Comparison of ENCODE assay signal across 16 cellular contexts in the genomic region with DNA sequence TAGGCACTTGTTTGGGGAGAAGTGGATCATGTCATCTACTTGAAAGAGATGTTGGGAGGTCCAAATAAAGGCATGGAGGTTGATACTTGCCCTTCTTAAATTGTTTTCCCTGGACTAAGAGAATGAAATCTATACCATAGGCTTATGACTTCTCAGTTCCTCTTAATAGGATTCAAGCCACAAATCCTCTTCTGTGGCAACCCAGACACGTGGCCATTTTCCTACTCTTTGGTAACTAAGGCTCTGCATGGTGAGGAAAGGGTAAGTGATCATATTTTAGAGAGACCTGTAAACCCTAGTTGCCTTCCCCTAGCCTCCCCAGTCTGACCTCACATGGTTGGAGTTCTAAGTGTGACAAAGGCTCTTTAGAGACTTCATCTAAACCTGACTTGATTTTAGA.
DNase-seq lines count a peak whose midpoint lies in the region; ATAC-seq, FAIRE-seq and TF ChIP-seq lines count a peak whose summit lies in the region.
"Had no signal": no experiment of that assay in that cellular context is flagged by ENCODE, and none has a peak within 500 bp of the region (broad histone marks: within the 10 kb centered on the region; RNA-seq: fewer than 3 reads in every experiment).

No MANE protein-coding gene starts in this region.

- no peak overlapping the region for H3K4me3 ChIP-seq in gastroesophageal sphincter
- H3K4me3 ChIP-seq: cardiac muscle cell, gastrocnemius medialis had no signal

- H3K9me3 Mint-ChIP-seq in activated naive CD4-positive, alpha-beta T cell treated with anti-CD3 and anti-CD28 coated beads, Interleukin-2, amount 50 U/mL, for 24 hours, result peaks cover 19% of the 10 kb centered on the region
- peaks cover 15 to 28% of the 10 kb centered on the region in 2 donors for H3K9me3 Mint-ChIP-seq in activated naive CD4-positive, alpha-beta T cell treated with anti-CD3 and anti-CD28 coated beads, Interleukin-2, amount 50 U/mL, for 72 hours

- peaks cover 0 to 14% (median 0%) of the 10 kb centered on the region in 3 donors for H3K9me3 ChIP-seq in gastroesophageal sphincter
- H3K9me3 ChIP-seq: gastrocnemius medialis had no signal

- peak overlapping the region; percentile 11 to 61 (median 34) for H3K27ac ChIP-seq in gastroesophageal sphincter
- H3K27ac ChIP-seq: cardiac muscle cell had no signal

- TF ChIP-seq EP300 in gastroesophageal sphincter (IDR thresholded peaks at IDR 0.05), result no peak

- H3K4me1 ChIP-seq in gastroesophageal sphincter, result peaks cover 0 to 12% (median 8%) of the 10 kb centered on the region in 3 donors

- no peak for TF ChIP-seq CTCF in gastroesophageal sphincter (IDR thresholded peaks at IDR 0.05)

- H3K27me3 Mint-ChIP-seq in activated naive CD4-positive, alpha-beta T cell treated with anti-CD3 and anti-CD28 coated beads, Interleukin-2, amount 50 U/mL, for 24 hours, result no peaks in the 10 kb centered on the region

- peaks cover 19% of the 10 kb centered on the region for H3K36me3 Mint-ChIP-seq in activated naive CD4-positive, alpha-beta T cell treated with anti-CD3 and anti-CD28 coated beads, Interleukin-2, amount 50 U/mL, for 24 hours
- H3K36me3 Mint-ChIP-seq in activated naive CD4-positive, alpha-beta T cell treated with anti-CD3 and anti-CD28 coated beads, Interleukin-2, amount 50 U/mL, for 72 hours, result peaks cover 24% of the 10 kb centered on the region in 2 donors

- H3K4me1 Mint-ChIP-seq in activated naive CD4-positive, alpha-beta T cell treated with anti-CD3 and anti-CD28 coated beads, Interleukin-2, amount 50 U/mL, for 24 hours, result peaks cover 59% of the 10 kb centered on the region

- no peak for ATAC-seq in activated naive CD4-positive, alpha-beta T cell treated with anti-CD3 and anti-CD28 coated beads, Interleukin-2, amount 50 U/mL, for 72 hours
- ATAC-seq in gastroesophageal sphincter (no peak), HG03432 (IDR thresholded peaks at IDR 0.05; ENCODE audit: unreplicated experiment) (no peak), HG02981 (IDR thresholded peaks at IDR 0.05; ENCODE audit: unreplicated experiment) (no peak)
- ATAC-seq: gastrocnemius medialis, HCT116 had no signal

- no peaks in the 10 kb centered on the region for H3K27me3 ChIP-seq in gastroesophageal sphincter
- H3K27me3 ChIP-seq: cardiac muscle cell, gastrocnemius medialis, spleen had no signal

- no peak for DNase-seq in activated naive CD4-positive, alpha-beta T cell treated with anti-CD3 and anti-CD28 coated beads, Interleukin-2, amount 50 U/mL, for 72 hours (ENCODE audit: low spot score in 2 of 2)
- DNase-seq in OCI-M1 (lab: John Stamatoyannopoulos, UW) (peak; percentile 23), GM19239 (ENCODE audit: insufficient read length, low spot score) (no peak), cerebellar cortex (ENCODE audit: low spot score) (no peak)
- DNase-seq: activated gamma-delta T cell treated with Interleukin-2 at 50 U/mL for 16 hours, gastrocnemius medialis, NCI-H2029 treated with DMSO at 0.1 percent for 48 hours, NCI-H748 treated with DMSO at 0.1 percent for 48 hours, spleen, substantia nigra had no signal

- TF ChIP-seq POLR2A in gastroesophageal sphincter (IDR thresholded peaks at IDR 0.05), result no peak

- no peak for FAIRE-seq in GM19239 (lab: Jason Lieb, UNC)

- no peaks in the 10 kb centered on the region for H3K36me3 ChIP-seq in gastroesophageal sphincter
- H3K36me3 ChIP-seq: cardiac muscle cell, gastrocnemius medialis, spleen had no signal

- WGBS in gastroesophageal sphincter (ENCODE audit: low coverage in 1 of 2), 2 donors, result 63 to 86% methylated on average over 1 of the region's 1 CpG

- H3K4me3 Mint-ChIP-seq in activated naive CD4-positive, alpha-beta T cell treated with anti-CD3 and anti-CD28 coated beads, Interleukin-2, amount 50 U/mL, for 24 hours, result peak overlapping the region; percentile 43

- no peak overlapping the region for H3K27ac Mint-ChIP-seq in activated naive CD4-positive, alpha-beta T cell treated with anti-CD3 and anti-CD28 coated beads, Interleukin-2, amount 50 U/mL, for 24 hours
- no peak overlapping the region for H3K27ac Mint-ChIP-seq in activated naive CD4-positive, alpha-beta T cell treated with anti-CD3 and anti-CD28 coated beads, Interleukin-2, amount 50 U/mL, for 72 hours
